ENCODE assay signal across 23 cellular contexts in genomic region chr4:80539190-80539589, GRCh38.
"Had no signal": no experiment of that assay in that cellular context is flagged by ENCODE, and none has a peak within 500 bp of the region (broad histone marks: within the 10 kb centered on the region; RNA-seq: fewer than 3 reads in every experiment).

No MANE protein-coding gene starts in this region.

- H3K9ac ChIP-seq: parathyroid adenoma had no signal

- H3K9me3 Mint-ChIP-seq: activated CD4-positive, alpha-beta memory T cell treated with anti-CD3 and anti-CD28 coated beads, Interleukin-2, amount 10 ng/mL, durations not matched to agents 7 days and 5 days; activated T-cell treated with anti-CD3 and anti-CD28 coated beads, Interleukin-2, amount 50 U/mL, for 72 hours; central memory CD8-positive, alpha-beta T cell; effector memory CD8-positive, alpha-beta T cell; nephron; T-helper 1 cell treated with Interleukin-12 subunit alpha and Interleukin-12 subunit beta and Interleukin-4 antibody, amounts not matched to agents 30 μg/mL and 1 μg/mL, for 36 hours had no signal

- H3K27me3 ChIP-seq: adrenal gland, breast epithelium, esophagus muscularis mucosa, hepatocyte, upper lobe of right lung had no signal

- H3K9me3 ChIP-seq: adrenal gland, breast epithelium, esophagus muscularis mucosa, upper lobe of right lung had no signal

- H3K27ac ChIP-seq: adrenal gland, breast epithelium, esophagus muscularis mucosa, hepatocyte, parathyroid adenoma, upper lobe of right lung had no signal

- H3K4me3 Mint-ChIP-seq: activated CD4-positive, alpha-beta memory T cell treated with anti-CD3 and anti-CD28 coated beads, Interleukin-2, amount 10 ng/mL, durations not matched to agents 7 days and 5 days; activated CD4-positive, alpha-beta T cell treated with anti-CD3 and anti-CD28 coated beads, Interleukin-2, amount 10 ng/mL, durations not matched to agents 24 days and 14 days; activated T-cell treated with anti-CD3 and anti-CD28 coated beads, Interleukin-2, amount 50 U/mL, for 72 hours; central memory CD8-positive, alpha-beta T cell; effector memory CD8-positive, alpha-beta T cell; nephron; T-helper 1 cell treated with Interleukin-12 subunit alpha and Interleukin-12 subunit beta and Interleukin-4 antibody, amounts not matched to agents 30 μg/mL and 1 μg/mL, for 36 hours had no signal

- DNase-seq: activated CD4-positive, alpha-beta memory T cell treated with anti-CD3 and anti-CD28 coated beads, Interleukin-2, amount 10 ng/mL, durations not matched to agents 7 days and 5 days; activated CD4-positive, alpha-beta T cell treated with anti-CD3 and anti-CD28 coated beads, Interleukin-2, amount 10 ng/mL, durations not matched to agents 24 days and 14 days; activated effector memory CD4-positive, alpha-beta T cell treated with anti-CD3 and anti-CD28 coated beads, Interleukin-2, amount 50 U/mL, for 16 hours; activated naive CD4-positive, alpha-beta T cell treated with anti-CD3 and anti-CD28 coated beads, Interleukin-2, amount 50 U/mL, for 16 hours; activated T-cell treated with anti-CD3 and anti-CD28 coated beads, Interleukin-2, amount 50 U/mL, for 72 hours; adrenal gland; effector memory CD8-positive, alpha-beta T cell; glutamatergic neuron; left ventricle myocardium superior; mammary epithelial cell; midbrain; nucleus accumbens; right cardiac atrium; stimulated activated CD4-positive, alpha-beta T cell treated with anti-CD3 and anti-CD28 coated beads, Interleukin-4, amount 100 ng/mL, for 24 hours; stimulated activated naive CD4-positive, alpha-beta T cell treated with Interleukin-2 at 50 U/mL for 16 hours; upper lobe of right lung had no signal

- H3K4me1 ChIP-seq: adrenal gland, breast epithelium, esophagus muscularis mucosa, parathyroid adenoma, upper lobe of right lung had no signal

- H3K4me3 ChIP-seq: adrenal gland, breast epithelium, esophagus muscularis mucosa, hepatocyte, upper lobe of right lung had no signal

- ATAC-seq: effector memory CD8-positive, alpha-beta T cell; left ventricle myocardium superior; right cardiac atrium; upper lobe of right lung had no signal

- H3K4me1 Mint-ChIP-seq: nephron had no signal

- H3K36me3 ChIP-seq: adrenal gland, breast epithelium, esophagus muscularis mucosa, upper lobe of right lung had no signal

- H3K27ac Mint-ChIP-seq: activated CD4-positive, alpha-beta memory T cell treated with anti-CD3 and anti-CD28 coated beads, Interleukin-2, amount 10 ng/mL, durations not matched to agents 7 days and 5 days; activated CD4-positive, alpha-beta T cell treated with anti-CD3 and anti-CD28 coated beads, Interleukin-2, amount 10 ng/mL, durations not matched to agents 24 days and 14 days; activated T-cell treated with anti-CD3 and anti-CD28 coated beads, Interleukin-2, amount 50 U/mL, for 72 hours; effector memory CD8-positive, alpha-beta T cell; nephron; T-helper 1 cell treated with Interleukin-12 subunit alpha and Interleukin-12 subunit beta and Interleukin-4 antibody, amounts not matched to agents 30 μg/mL and 1 μg/mL, for 36 hours had no signal
